In genomic region chr17:19296786-19297778, GRCh38 we compare ENCODE assay signal across 22 cellular contexts. TPM values are rescaled to one million over a fixed set of nuclear protein-coding genes. Genes with fewer than 3 reads are reported as not detected.
DNase-seq lines count a peak whose midpoint lies in the region; ATAC-seq and TF ChIP-seq lines count a peak whose summit lies in the region.
"Had no signal": no experiment of that assay in that cellular context is flagged by ENCODE, and none has a peak within 500 bp of the region (broad histone marks: within the 10 kb centered on the region; RNA-seq: fewer than 3 reads in every experiment).

No MANE protein-coding gene starts in this region.

- H3K9me1 ChIP-seq in IMR-90 (ENCODE audit: insufficient read depth, low read length), result peaks cover 19% of the 10 kb centered on the region

- H3K36me3 Mint-ChIP-seq in Caco-2 (ENCODE audit: insufficient read depth, unreplicated experiment), result peaks cover 14% of the 10 kb centered on the region

- H3K4ac ChIP-seq in IMR-90 (ENCODE audit: low read depth, low read length) (no peak overlapping the region; the same call in 1 of the 2 replicates), neuronal stem cell (ENCODE audit: low read length) (no peak overlapping the region)

- H3K4me1 ChIP-seq in Caco-2 (no peaks in the 10 kb centered on the region), IMR-90 (ENCODE audit: control insufficient read depth, insufficient read depth, low read length) (peaks cover 5% of the 10 kb centered on the region), neuronal stem cell (ENCODE audit: control insufficient read depth in 2 of 2, insufficient read depth in 1 of 2, low read depth in 1 of 2, low read length in 2 of 2) (peaks cover 9 to 17% of the 10 kb centered on the region in 2 donors), prostate gland (replicated peaks) (no peaks in the 10 kb centered on the region), left lung (peaks cover 7 to 35% of the 10 kb centered on the region in 2 donors)

- H3K79me1 ChIP-seq in IMR-90 (ENCODE audit: low read depth in 1 of 2, low read length in 2 of 2), result peaks cover 22 to 71% of the 10 kb centered on the region in 2 experiments; a peak in 3 of 4 replicates
- H3K79me1 ChIP-seq in neuronal stem cell (ENCODE audit: low read depth, low read length), result no peaks in the 10 kb centered on the region

- peaks cover 28% of the 10 kb centered on the region for H4K20me1 ChIP-seq in IMR-90 (ENCODE audit: insufficient read depth, low read length)

- POLR2A ChIA-PET in Caco-2 (lab: Charles Lee) (no interaction called here), IMR-90 (lab: Charles Lee; ENCODE audit: unreplicated experiment) (no interaction called here)

- H3K27ac ChIP-seq in IMR-90 (ENCODE audit: insufficient read depth, low read length), result no peak overlapping the region
- H3K27ac ChIP-seq in caudate nucleus (ENCODE audit: low read depth, low read length), result peak overlapping the region; percentile 33
- H3K27ac ChIP-seq in neuronal stem cell (replicated peaks; ENCODE audit: low read length), result no peak overlapping the region
- H3K27ac ChIP-seq in prostate gland, result no peak overlapping the region
- H3K27ac ChIP-seq in left lung, result no peak overlapping the region
- H3K27ac ChIP-seq: adrenal gland had no signal

- no peak overlapping the region for H2BK20ac ChIP-seq in IMR-90 (ENCODE audit: low read depth, low read length)

- dilution Hi-C loops in IMR-90 (cut with HindIII; ENCODE audit: low sequenced_read_pairs, unreplicated experiment), result no loop called here

- ATAC-seq in IMR-90 (ENCODE audit: low read depth) (no peak), HG02852 (IDR thresholded peaks at IDR 0.05; ENCODE audit: unreplicated experiment) (no peak), left lung (no peak)
- ATAC-seq: right cardiac atrium; stimulated activated naive CD8-positive, alpha-beta T cell treated with anti-CD3 and anti-CD28 coated beads, Interleukin-15, amount 100 ng/mL, for 72 hours had no signal

- no TSS peak for BruUV-seq in Caco-2 (replicated peaks; lab: Mats Ljungman, UMichigan)
- no TSS peak for BruUV-seq in IMR-90 (replicated peaks; lab: Mats Ljungman, UMichigan)

- no peak overlapping the region for H2BK120ac ChIP-seq in IMR-90 (ENCODE audit: low read depth, low read length)
- no peak overlapping the region for H2BK120ac ChIP-seq in neuronal stem cell (ENCODE audit: low read depth, low read length)

- H4K8ac ChIP-seq in IMR-90 (ENCODE audit: low read depth in 2 of 2, low read length in 2 of 2) (no peak overlapping the region), neuronal stem cell (ENCODE audit: low read depth, low read length) (no peak overlapping the region)

- no peak overlapping the region for H3K4me3 Mint-ChIP-seq in Caco-2 (ENCODE audit: unreplicated experiment)
- H3K4me3 Mint-ChIP-seq: activated T-cell treated with anti-CD3 and anti-CD28 coated beads, Interleukin-2, amount 50 U/mL, for 24 hours; CD4-positive, alpha-beta T cell; stimulated activated naive CD8-positive, alpha-beta T cell treated with anti-CD3 and anti-CD28 coated beads, Interleukin-15, amount 100 ng/mL, for 72 hours had no signal

- H2BK15ac ChIP-seq in IMR-90 (ENCODE audit: low read depth, low read length), result no peak overlapping the region
- no peak overlapping the region for H2BK15ac ChIP-seq in neuronal stem cell (ENCODE audit: low read length)

- H3K27me3 ChIP-seq in Caco-2 (replicated peaks; ENCODE audit: control insufficient read depth, insufficient read depth, low read length), result no peaks in the 10 kb centered on the region
- no peaks in the 10 kb centered on the region for H3K27me3 ChIP-seq in IMR-90 (ENCODE audit: control insufficient read depth, insufficient read depth, low read length)
- H3K27me3 ChIP-seq in neuronal stem cell (ENCODE audit: control insufficient read depth in 3 of 3, insufficient read depth in 3 of 3, low read depth in 1 of 3, low read length in 3 of 3), result no peaks in the 10 kb centered on the region
- no peaks in the 10 kb centered on the region for H3K27me3 ChIP-seq in prostate gland (replicated peaks; ENCODE audit: insufficient read depth)
- peaks cover 0 to 32% of the 10 kb centered on the region in 2 donors for H3K27me3 ChIP-seq in left lung
- H3K27me3 ChIP-seq: adrenal gland had no signal

- H3K9me3 ChIP-seq in Caco-2 (no peaks in the 10 kb centered on the region), IMR-90 (ENCODE audit: control insufficient read depth, insufficient read depth, low read length) (no peaks in the 10 kb centered on the region), neuronal stem cell (replicated peaks in 1 of 2; ENCODE audit: control insufficient read depth in 2 of 2, insufficient read depth in 1 of 2, low read depth in 1 of 2, low read length in 2 of 2) (peaks cover 0 to 2% of the 10 kb centered on the region in 2 donors), prostate gland (no peaks in the 10 kb centered on the region), left lung (no peaks in the 10 kb centered on the region)
- H3K9me3 ChIP-seq: adrenal gland had no signal

- H3K27me3 Mint-ChIP-seq in Caco-2 (ENCODE audit: insufficient read depth, unreplicated experiment), result no peaks in the 10 kb centered on the region
- H3K27me3 Mint-ChIP-seq: CD4-positive, alpha-beta T cell had no signal

- no peak overlapping the region for H2BK12ac ChIP-seq in neuronal stem cell (ENCODE audit: low read length)

- no peak overlapping the region for H4K5ac ChIP-seq in IMR-90 (ENCODE audit: low read depth, low read length)

- H2AFZ ChIP-seq in IMR-90 (replicated peaks; ENCODE audit: low read length, poor library complexity) (no peak overlapping the region), neuronal stem cell (ENCODE audit: low read length) (no peak overlapping the region)

- H3K18ac ChIP-seq in IMR-90 (ENCODE audit: low read depth, low read length) (no peak overlapping the region), neuronal stem cell (ENCODE audit: low read length) (peak overlapping the region; percentile 27)

- H3K4me2 ChIP-seq in IMR-90 (ENCODE audit: low read depth, low read length) (no peak overlapping the region), neuronal stem cell (ENCODE audit: insufficient read depth, low read length, poor library complexity, severe bottlenecking) (no peak overlapping the region)

- no peak overlapping the region for H2AK9ac ChIP-seq in IMR-90 (replicated peaks; ENCODE audit: low read depth, low read length, poor library complexity)

- intact Hi-C loops in Caco-2 (cut with micrococcal nuclease; ENCODE audit: unreplicated experiment) (no loop called here), IMR-90 (cut with micrococcal nuclease) (no loop called here), prostate gland (cut with DNase I) (no loop called here), left lung (cut with DNase I) (no loop called here)

- no peak overlapping the region for H3K23ac ChIP-seq in IMR-90 (ENCODE audit: low read depth, low read length)
- no peak overlapping the region for H3K23ac ChIP-seq in neuronal stem cell (ENCODE audit: low read depth, low read length, poor library complexity)

- H3K14ac ChIP-seq in IMR-90 (replicated peaks; ENCODE audit: low read depth, low read length) (no peak overlapping the region), neuronal stem cell (ENCODE audit: low read length) (no peak overlapping the region)

- TF ChIP-seq CTCF in Caco-2 (IDR thresholded peaks at IDR 0.05; ENCODE audit: insufficient read depth in 1 of 2, low read depth in 1 of 2, low read length in 1 of 2, severe bottlenecking in 1 of 2, unreplicated experiment in 1 of 2) (no peak), IMR-90 (conservative IDR thresholded peaks at IDR 0.05; ENCODE audit: low read depth, low read length) (no peak), prostate gland (IDR thresholded peaks at IDR 0.05) (no peak), left lung (IDR thresholded peaks at IDR 0.05) (no peak)

- DNase-seq in Caco-2, result no peak
- DNase-seq in IMR-90, result no peak
- no peak for DNase-seq in caudate nucleus (lab: John Stamatoyannopoulos, UW)
- no peak for DNase-seq in neuronal stem cell (ENCODE audit: low spot score)
- DNase-seq in ACHN, result no peak
- DNase-seq in prostate gland (ENCODE audit: low spot score), result no peak
- DNase-seq in left lung, result no peak
- DNase-seq: activated CD4-positive, alpha-beta T cell treated with anti-CD3 and anti-CD28 coated beads for 4 hours; activated gamma-delta T cell treated with Interleukin-2 at 50 U/mL for 16 hours; activated T-cell treated with anti-CD3 and anti-CD28 coated beads, Interleukin-2, amount 50 U/mL, for 24 hours; adrenal gland; CD4-positive, alpha-beta T cell; cortex of kidney; kidney; NCI-H1105; NCI-H2029; NCI-H2227 treated with DMSO at 0.1 percent for 48 hours; stimulated activated naive CD8-positive, alpha-beta T cell treated with anti-CD3 and anti-CD28 coated beads, Interleukin-15, amount 100 ng/mL, for 72 hours; T-helper 2 cell; trophoblast cell had no signal

- no peak for TF ChIP-seq POLR2A in IMR-90 (IDR thresholded peaks at IDR 0.05; ENCODE audit: low read depth, low read length)
- TF ChIP-seq POLR2A in prostate gland (IDR thresholded peaks at IDR 0.05), result no peak

- no peaks in the 10 kb centered on the region for H3K4me1 Mint-ChIP-seq in Caco-2 (ENCODE audit: low read depth, unreplicated experiment)
- H3K4me1 Mint-ChIP-seq: stimulated activated naive CD8-positive, alpha-beta T cell treated with anti-CD3 and anti-CD28 coated beads, Interleukin-15, amount 100 ng/mL, for 72 hours had no signal

- in situ Hi-C loops in IMR-90 (cut with MboI; ENCODE audit: low sequenced_read_pairs) (no loop called here), ACHN (cut with HindIII; ENCODE audit: low pct_ligation_motif_present, low pct_unique_long_range_greater_than_20kb, low sequenced_read_pairs) (no loop called here)

- no peaks in the 10 kb centered on the region for H3K9me3 Mint-ChIP-seq in Caco-2 (ENCODE audit: unreplicated experiment)
- H3K9me3 Mint-ChIP-seq: activated T-cell treated with anti-CD3 and anti-CD28 coated beads, Interleukin-2, amount 50 U/mL, for 24 hours; CD4-positive, alpha-beta T cell; stimulated activated naive CD8-positive, alpha-beta T cell treated with anti-CD3 and anti-CD28 coated beads, Interleukin-15, amount 100 ng/mL, for 72 hours had no signal

- H3K4me3 ChIP-seq in Caco-2 (ENCODE audit: low read depth, low read length) (no peak overlapping the region), IMR-90 (ENCODE audit: insufficient read depth, low read depth, low read length) (no peak overlapping the region), neuronal stem cell (ENCODE audit: low read length in 2 of 2) (no peak overlapping the region), prostate gland (no peak overlapping the region), left lung (no peak overlapping the region)
- H3K4me3 ChIP-seq: adrenal gland had no signal

- TF ChIP-seq RAD21 in IMR-90 (IDR thresholded peaks at IDR 0.05; ENCODE audit: low read length), result no peak

- H3K9ac ChIP-seq in IMR-90 (ENCODE audit: low read depth, low read length) (no peak overlapping the region), neuronal stem cell (ENCODE audit: low read depth, low read length, poor library complexity) (no peak overlapping the region)

- H3K27ac Mint-ChIP-seq in Caco-2 (ENCODE audit: unreplicated experiment), result peak overlapping the region; percentile 55
- H3K27ac Mint-ChIP-seq: activated T-cell treated with anti-CD3 and anti-CD28 coated beads, Interleukin-2, amount 50 U/mL, for 24 hours; CD4-positive, alpha-beta T cell; stimulated activated naive CD8-positive, alpha-beta T cell treated with anti-CD3 and anti-CD28 coated beads, Interleukin-15, amount 100 ng/mL, for 72 hours had no signal

- H4K91ac ChIP-seq in IMR-90 (ENCODE audit: insufficient read depth, low read depth, low read length), result no peak overlapping the region
- H4K91ac ChIP-seq in neuronal stem cell (ENCODE audit: low read depth, low read length, poor library complexity), result no peak overlapping the region

- CTCF ChIA-PET in Caco-2 (lab: Charles Lee) (no interaction called here), IMR-90 (lab: Yijun Ruan, JAX) (no interaction called here)

- H2AK5ac ChIP-seq in IMR-90 (ENCODE audit: low read depth, low read length), result no peak overlapping the region
- no peak overlapping the region for H2AK5ac ChIP-seq in neuronal stem cell (ENCODE audit: low read depth, low read length)

- WGBS in IMR-90 (ENCODE audit: extremely low coverage in 2 of 2, insufficient read length in 1 of 2), 2 experiments, result 77% methylated on average over 6 of the region's 11 CpGs; no CpG with 5 or more reads in 1 of the 2 experiments
- no CpG with 5 or more reads among the region's 11 CpGs for WGBS in neuronal stem cell (ENCODE audit: extremely low coverage in 2 of 2, insufficient read length in 2 of 2, insufficient replicate concordance in 1 of 2), 2 donors
- WGBS in prostate gland, result 66% methylated on average over 11 of the region's 11 CpGs

- H3K36me3 ChIP-seq in Caco-2 (ENCODE audit: control insufficient read depth, insufficient read depth, low read length) (no peaks in the 10 kb centered on the region; the same call in 1 of the 2 replicates), IMR-90 (ENCODE audit: control insufficient read depth, insufficient read depth, low read length) (peaks cover 8% of the 10 kb centered on the region; the same call in 1 of the 2 replicates), neuronal stem cell (replicated peaks in 1 of 2; ENCODE audit: control insufficient read depth in 2 of 2, insufficient read depth in 2 of 2, low read length in 2 of 2) (peaks cover 2 to 33% of the 10 kb centered on the region in 2 donors), prostate gland (no peaks in the 10 kb centered on the region), left lung (no peaks in the 10 kb centered on the region)
- H3K36me3 ChIP-seq: adrenal gland had no signal

- no peak overlapping the region for H3K56ac ChIP-seq in IMR-90 (ENCODE audit: extremely low read depth, insufficient read depth, low read length)

- H2BK5ac ChIP-seq in IMR-90 (ENCODE audit: low read depth, low read length, poor library complexity, severe bottlenecking), result no peak overlapping the region
- no peak overlapping the region for H2BK5ac ChIP-seq in neuronal stem cell (ENCODE audit: low read length)

RNA-seq across cellular contexts. Expression of gene EPN2, which starts 59.9 kb away (rescaled TPM):
- total RNA-seq in Caco-2 (2022) (32.8 and 35.6 TPM in 2 replicates), IMR-90 (2012; rRNA removed) (14.9 and 19.4 TPM in 2 replicates), prostate gland (10 to 100 TPM; 28.8 to 67.7 TPM), left lung (10 to 100 TPM; 43.3 to 49.1 TPM)
- 25.3 and 28.0 TPM in 2 replicates for polyA plus RNA-seq in IMR-90 (2012; rRNA removed)
- 23.7 and 47.8 TPM in 2 replicates for polyA plus RNA-seq in IMR-90 (2012; cell fraction: cytosol; rRNA removed)
- polyA plus RNA-seq in IMR-90 (2012; cell fraction: nucleus; rRNA removed; ENCODE audit: low replicate concordance), result 84.7 and 99.7 TPM in 2 replicates
- 34.1 TPM for polyA plus RNA-seq in neuronal stem cell (2013, experiment 1 of 2)
- 36.2 TPM for polyA plus RNA-seq in neuronal stem cell (2013, experiment 2 of 2)
